Comparison of ENCODE assay signal across 16 cellular contexts in genomic region chr14:73738518-73739173, GRCh38. TPM values are rescaled to one million over a fixed set of nuclear protein-coding genes. Genes with fewer than 3 reads are reported as not detected.
A peak's percentile ranks its signal among the peaks of the same experiment; 100 is the strongest.
DNase-seq lines count a peak whose midpoint lies in the region; ATAC-seq and TF ChIP-seq lines count a peak whose summit lies in the region.
"Had no signal": no experiment of that assay in that cellular context is flagged by ENCODE, and none has a peak within 500 bp of the region (broad histone marks: within the 10 kb centered on the region; RNA-seq: fewer than 3 reads in every experiment).

No MANE protein-coding gene starts in this region.

- intact Hi-C loops in CD4-positive, alpha-beta T cell (cut with DNase I, micrococcal nuclease), result no loop called here
- intact Hi-C loops in esophagus squamous epithelium (cut with DNase I) (no loop called here), gastrocnemius medialis (cut with DNase I; ENCODE audit: low total_unique reads) (no loop called here)

- CTCF ChIA-PET in CD4-positive, alpha-beta T cell (lab: Charles Lee), result interaction anchor here (1.0 kb wide), 1 partner anchor 19 kb away, joined by 4 read pairs; no protein-coding TSS in a partner anchor

- POLR2A ChIA-PET in CD4-positive, alpha-beta T cell (lab: Charles Lee), result interaction anchor here (9.8 kb wide), 1 partner anchor 18 kb away, joined by 282 read pairs; a partner anchor contains a TSS

- peak; percentile 17 for TF ChIP-seq POLR2A in GM19193 (IDR thresholded peaks at IDR 0.05; ENCODE audit: extremely low read depth, insufficient read depth, insufficient read length)
- no peak for TF ChIP-seq POLR2A in esophagus squamous epithelium (IDR thresholded peaks at IDR 0.05)
- no peak for TF ChIP-seq POLR2A in gastrocnemius medialis (IDR thresholded peaks at IDR 0.05)

- H3K27ac ChIP-seq in CD4-positive, alpha-beta T cell (ENCODE audit: low read depth, low read length), result no peak overlapping the region
- H3K27ac ChIP-seq in esophagus squamous epithelium (peak overlapping the region; percentile 85 to 100 (median 94)), gastrocnemius medialis (peak overlapping the region; percentile 8 to 85 (median 80)), SJCRH30 (no peak overlapping the region)

- no peaks in the 10 kb centered on the region for H3K27me3 ChIP-seq in CD4-positive, alpha-beta T cell (ENCODE audit: control insufficient read depth, insufficient read depth, low read length)
- H3K27me3 ChIP-seq in esophagus squamous epithelium, result no peaks in the 10 kb centered on the region
- no peaks in the 10 kb centered on the region for H3K27me3 ChIP-seq in gastrocnemius medialis
- H3K27me3 ChIP-seq in SJCRH30, result no peaks in the 10 kb centered on the region

- 78 to 85% methylated on average over 8 to 11 of the region's 22 CpGs for WGBS in esophagus squamous epithelium, 2 donors

- H3K4me1 ChIP-seq in esophagus squamous epithelium, result peaks cover 45 to 56% (median 46%) of the 10 kb centered on the region in 3 donors
- peaks cover 47 to 54% of the 10 kb centered on the region in 2 donors for H3K4me1 ChIP-seq in gastrocnemius medialis
- H3K4me1 ChIP-seq in SJCRH30, result peaks cover 14% of the 10 kb centered on the region

- H3K36me3 Mint-ChIP-seq in CD4-positive, alpha-beta T cell (ENCODE audit: low read depth), result peaks cover 49% of the 10 kb centered on the region

- H3K36me3 ChIP-seq in esophagus squamous epithelium (peaks cover 29 to 64% (median 32%) of the 10 kb centered on the region in 3 donors), gastrocnemius medialis (peaks cover 0 to 41% of the 10 kb centered on the region in 2 donors), SJCRH30 (peaks cover 45% of the 10 kb centered on the region)

- no peak for DNase-seq in CD4-positive, alpha-beta T cell
- DNase-seq in esophagus squamous epithelium (lab: John Stamatoyannopoulos, UW) (no peak), gastrocnemius medialis (no peak), HK-2 (ENCODE audit: unreplicated experiment) (no peak), SJCRH30 (no peak)
- no peak for DNase-seq in effector CD8-positive, alpha-beta T cell (lab: John Stamatoyannopoulos, UW)
- DNase-seq: activated gamma-delta T cell; aorta; lower lobe of right lung; naive thymus-derived CD4-positive, alpha-beta T cell; NCI-H187; NCI-H446 treated with DMSO at 0.1 percent for 48 hours; psoas muscle; stimulated activated naive CD8-positive, alpha-beta T cell treated with anti-CD3 and anti-CD28 coated beads, Interleukin-15, amount 100 ng/mL, for 72 hours had no signal

- TF ChIP-seq CTCF in CD4-positive, alpha-beta T cell (IDR thresholded peaks at IDR 0.05), result no peak
- TF ChIP-seq CTCF in esophagus squamous epithelium (IDR thresholded peaks at IDR 0.05) (no peak), gastrocnemius medialis (IDR thresholded peaks at IDR 0.05 in 4 of 5, conservative IDR thresholded peaks at IDR 0.05 in 1 of 5) (no peak)

- H3K4me3 ChIP-seq in esophagus squamous epithelium, result no peak overlapping the region
- H3K4me3 ChIP-seq in gastrocnemius medialis, result no peak overlapping the region
- H3K4me3 ChIP-seq in SJCRH30, result no peak overlapping the region
- H3K4me3 ChIP-seq: lower lobe of right lung, psoas muscle had no signal

- peaks cover 37% of the 10 kb centered on the region for H3K4me1 Mint-ChIP-seq in CD4-positive, alpha-beta T cell (ENCODE audit: low read depth)

- H3K4me3 Mint-ChIP-seq in CD4-positive, alpha-beta T cell, result no peak overlapping the region
- H3K4me3 Mint-ChIP-seq: naive thymus-derived CD4-positive, alpha-beta T cell; stimulated activated naive CD8-positive, alpha-beta T cell treated with anti-CD3 and anti-CD28 coated beads, Interleukin-15, amount 100 ng/mL, for 72 hours; T-helper 1 cell treated with Interleukin-12 subunit alpha and Interleukin-12 subunit beta and Interleukin-4 antibody, amounts not matched to agents 30 μg/mL and 1 μg/mL, for 36 hours had no signal

- no peaks in the 10 kb centered on the region for H3K9me3 ChIP-seq in CD4-positive, alpha-beta T cell (ENCODE audit: control insufficient read depth, low read length)
- H3K9me3 ChIP-seq in esophagus squamous epithelium (no peaks in the 10 kb centered on the region), gastrocnemius medialis (no peaks in the 10 kb centered on the region), SJCRH30 (replicated peaks) (no peaks in the 10 kb centered on the region)
- H3K9me3 ChIP-seq: lower lobe of right lung, psoas muscle had no signal

- no peak for ATAC-seq in CD4-positive, alpha-beta T cell (ENCODE audit: poor library complexity)
- no peak for ATAC-seq in gastrocnemius medialis
- ATAC-seq: lower lobe of right lung; naive thymus-derived CD4-positive, alpha-beta T cell; psoas muscle; stimulated activated naive CD8-positive, alpha-beta T cell treated with anti-CD3 and anti-CD28 coated beads, Interleukin-15, amount 100 ng/mL, for 72 hours had no signal

- H3K27ac Mint-ChIP-seq in CD4-positive, alpha-beta T cell, result peak overlapping the region; percentile 20
- H3K27ac Mint-ChIP-seq: T-helper 1 cell treated with Interleukin-12 subunit alpha and Interleukin-12 subunit beta and Interleukin-4 antibody, amounts not matched to agents 30 μg/mL and 1 μg/mL, for 36 hours had no signal

- in situ Hi-C loops in gastrocnemius medialis (cut with MboI; ENCODE audit: low sequenced_read_pairs in 4 of 4), result loop anchor here in 1 of 4 donors (10.0 kb wide), 1 partner anchor 86 kb away; no protein-coding TSS in a partner anchor

- H3K27me3 Mint-ChIP-seq in CD4-positive, alpha-beta T cell, result no peaks in the 10 kb centered on the region
- H3K27me3 Mint-ChIP-seq: naive thymus-derived CD4-positive, alpha-beta T cell; stimulated activated naive CD8-positive, alpha-beta T cell treated with anti-CD3 and anti-CD28 coated beads, Interleukin-15, amount 100 ng/mL, for 72 hours had no signal

- no peaks in the 10 kb centered on the region for H3K9me3 Mint-ChIP-seq in CD4-positive, alpha-beta T cell
- H3K9me3 Mint-ChIP-seq: naive thymus-derived CD4-positive, alpha-beta T cell; stimulated activated naive CD8-positive, alpha-beta T cell treated with anti-CD3 and anti-CD28 coated beads, Interleukin-15, amount 100 ng/mL, for 72 hours; T-helper 1 cell treated with Interleukin-12 subunit alpha and Interleukin-12 subunit beta and Interleukin-4 antibody, amounts not matched to agents 30 μg/mL and 1 μg/mL, for 36 hours had no signal

RNA-seq across cellular contexts. Expression of gene PNMA1, which starts 24.5 kb away (rescaled TPM):
- total RNA-seq in CD4-positive, alpha-beta T cell, result 10 to 100 TPM; 52.6 to 55.9 TPM
- total RNA-seq in esophagus squamous epithelium (10 to 100 TPM in 1 of 4 donors, 1 to 10 TPM in 3; 4.2 to 13.9 (median 7.2) TPM), gastrocnemius medialis (10 to 100 TPM in 1 of 4 donors, 1 to 10 TPM in 3; 7.6 to 18.5 (median 8.8) TPM)
- total RNA-seq in SJCRH30 (2014; rRNA removed; shearing (Covaris generic)), result 11.0 and 11.3 TPM in 2 replicates

Comparison
In these comparisons a context has a peak if more than half of its experiments do, and no peak if none do; other contexts are left out.
1. H3K27ac ChIP-seq: peak in esophagus squamous epithelium (4 of 4) and gastrocnemius medialis (4 of 4); none in CD4-positive, alpha-beta T cell (single experiment) and SJCRH30 (single experiment).